15 cellular contexts compared by ENCODE assay signal in genomic region chr10:112793197-112793921, GRCh38.
DNase-seq lines count a peak whose midpoint lies in the region; TF ChIP-seq lines count a peak whose summit lies in the region.
"Had no signal": no experiment of that assay in that cellular context is flagged by ENCODE, and none has a peak within 500 bp of the region (broad histone marks: within the 10 kb centered on the region; RNA-seq: fewer than 3 reads in every experiment).

No MANE protein-coding gene starts in this region.

- no peak overlapping the region for H2BK12ac ChIP-seq in H9 (ENCODE audit: insufficient read length, low read depth, low read length)
- no peak overlapping the region for H2BK12ac ChIP-seq in mesenchymal stem cell (ENCODE audit: low read length in 2 of 2)

- H3K36me3 Mint-ChIP-seq in H9 (ENCODE audit: insufficient read depth in 1 of 3, low read depth in 3 of 3) (peaks cover 0 to 11% (median 2%) of the 10 kb centered on the region in 3 experiments; a peak in 4 of 7 replicates), chondrocyte (ENCODE audit: low read depth) (peaks cover 11% of the 10 kb centered on the region), Caco-2 (ENCODE audit: insufficient read depth, unreplicated experiment) (peaks cover under 1% of the 10 kb centered on the region)
- H3K36me3 Mint-ChIP-seq in activated naive CD8-positive, alpha-beta T cell treated with anti-CD3 and anti-CD28 coated beads for 36 hours, result peaks cover 14% of the 10 kb centered on the region

- no peak overlapping the region for H3T11ph ChIP-seq in H9 (ENCODE audit: low read length)

- no peaks in the 10 kb centered on the region for H3K79me2 ChIP-seq in H9 (ENCODE audit: insufficient read depth, low read length)

- H4K91ac ChIP-seq in H9 (ENCODE audit: insufficient read length, low read depth, low read length), result no peak overlapping the region
- no peak overlapping the region for H4K91ac ChIP-seq in mesenchymal stem cell (ENCODE audit: low read length)

- H3K4me2 ChIP-seq in H9 (ENCODE audit: insufficient read depth, insufficient read length, low read length) (no peak overlapping the region), mesenchymal stem cell (ENCODE audit: low read length, poor library complexity, severe bottlenecking) (no peak overlapping the region)

- H2AFZ ChIP-seq in H9 (ENCODE audit: low read length) (no peak overlapping the region), mesenchymal stem cell (ENCODE audit: low read depth, low read length) (no peak overlapping the region)

- H2AK5ac ChIP-seq in H9 (ENCODE audit: insufficient read length, low read length), result no peak overlapping the region
- H2AK5ac ChIP-seq in mesenchymal stem cell (ENCODE audit: low read length, severe bottlenecking), result no peak overlapping the region

- H3K23me2 ChIP-seq in H9 (ENCODE audit: insufficient read length, low read depth, low read length, poor library complexity, severe bottlenecking), result no peaks in the 10 kb centered on the region

- no CpG with 5 or more reads among the region's 8 CpGs for WGBS in H9 (ENCODE audit: extremely low coverage, insufficient read length, low lambda C conversion rate)
- WGBS in mesenchymal stem cell, result 43% methylated on average over 5 of the region's 8 CpGs

- no peak overlapping the region for H4K5ac ChIP-seq in H9 (ENCODE audit: insufficient read length, low read depth, low read length)

- no peak overlapping the region for H4K8ac ChIP-seq in H9 (replicated peaks; ENCODE audit: insufficient read length, low read depth, low read length)
- no peak overlapping the region for H4K8ac ChIP-seq in mesenchymal stem cell (ENCODE audit: low read length)

- no peak overlapping the region for H3K56ac ChIP-seq in H9 (ENCODE audit: insufficient read length, low read depth, low read length)

- POLR2A ChIA-PET in A673 (lab: Charles Lee; ENCODE audit: low non-redundant PET), result no interaction called here
- POLR2A ChIA-PET in Caco-2 (lab: Charles Lee), result interaction anchor here (0.5 kb wide), 1 partner anchor 316 kb away, joined by 3 read pairs; no protein-coding TSS in a partner anchor

- H2BK15ac ChIP-seq in H9 (ENCODE audit: low read depth, low read length), result no peak overlapping the region
- H2BK15ac ChIP-seq in mesenchymal stem cell (ENCODE audit: low read depth, poor library complexity, severe bottlenecking), result no peak overlapping the region

- H3K4me1 ChIP-seq in A673 (ENCODE audit: insufficient read depth, low read length, poor library complexity, severe bottlenecking) (peaks cover 16% of the 10 kb centered on the region), H9 (ENCODE audit: insufficient read depth, low read length) (peaks cover 3% of the 10 kb centered on the region; the same call in 1 of the 2 replicates), mesenchymal stem cell (ENCODE audit: control insufficient read depth, insufficient read depth, low read depth, low read length) (no peaks in the 10 kb centered on the region), Caco-2 (peaks cover 16% of the 10 kb centered on the region; the same call in 1 of the 2 replicates)

- no peak overlapping the region for H3K4me3 Mint-ChIP-seq in H9
- peak overlapping the region; percentile 17 for H3K4me3 Mint-ChIP-seq in chondrocyte (ENCODE audit: unreplicated experiment)
- H3K4me3 Mint-ChIP-seq in activated naive CD8-positive, alpha-beta T cell treated with anti-CD3 and anti-CD28 coated beads for 36 hours, result no peak overlapping the region
- no peak overlapping the region for H3K4me3 Mint-ChIP-seq in Caco-2 (ENCODE audit: unreplicated experiment)
- H3K4me3 Mint-ChIP-seq: CD4-positive, CD25-positive, alpha-beta regulatory T cell had no signal

- H3K4me3 ChIP-seq in A673 (ENCODE audit: low read depth, low read length, poor library complexity, severe bottlenecking) (peak overlapping the region; percentile 0), mesenchymal stem cell (ENCODE audit: insufficient read depth in 1 of 2, low read depth in 1 of 2, low read length in 2 of 2) (peak overlapping the region in 1 of 2 experiments; percentile 66), Caco-2 (ENCODE audit: low read depth, low read length) (no peak overlapping the region)
- H3K4me3 ChIP-seq: GM12878 had no signal

- H3K9me3 Mint-ChIP-seq in H9 (peaks cover 0 to 5% of the 10 kb centered on the region in 2 experiments; a peak in 1 of 5 replicates), chondrocyte (ENCODE audit: low read depth) (peaks cover 14% of the 10 kb centered on the region), Caco-2 (ENCODE audit: unreplicated experiment) (peaks cover 17% of the 10 kb centered on the region)
- peaks cover 11% of the 10 kb centered on the region for H3K9me3 Mint-ChIP-seq in activated naive CD8-positive, alpha-beta T cell treated with anti-CD3 and anti-CD28 coated beads for 36 hours

- no peak overlapping the region for H3K14ac ChIP-seq in H9 (ENCODE audit: insufficient read depth, low read length)
- no peak overlapping the region for H3K14ac ChIP-seq in mesenchymal stem cell (ENCODE audit: low read length in 2 of 2)

- H3K18ac ChIP-seq in H9 (ENCODE audit: insufficient read length, low read depth, low read length) (no peak overlapping the region), mesenchymal stem cell (ENCODE audit: low read depth in 1 of 2, low read length in 2 of 2) (no peak overlapping the region)

- BruUV-seq in A673 (replicated peaks; lab: Mats Ljungman, UMichigan) (no TSS peak), Caco-2 (replicated peaks; lab: Mats Ljungman, UMichigan) (no TSS peak)

- H3K27ac Mint-ChIP-seq in H9, result peak overlapping the region in 2 of 3 experiments; percentile 0 to 80; a peak in 3 of 7 replicates
- peak overlapping the region; percentile 73 for H3K27ac Mint-ChIP-seq in chondrocyte (ENCODE audit: unreplicated experiment)
- H3K27ac Mint-ChIP-seq in activated naive CD8-positive, alpha-beta T cell treated with anti-CD3 and anti-CD28 coated beads for 36 hours, result no peak overlapping the region
- no peak overlapping the region for H3K27ac Mint-ChIP-seq in Caco-2 (ENCODE audit: unreplicated experiment)
- H3K27ac Mint-ChIP-seq: CD4-positive, CD25-positive, alpha-beta regulatory T cell had no signal

- H3K9ac ChIP-seq in H9 (ENCODE audit: extremely low read depth, insufficient read length, low read length), result no peak overlapping the region
- peak overlapping the region; percentile 84 for H3K9ac ChIP-seq in mesenchymal stem cell (ENCODE audit: low read length)

- peaks cover 47 to 54% of the 10 kb centered on the region in 2 experiments for H3K4me1 Mint-ChIP-seq in H9
- peaks cover 16% of the 10 kb centered on the region for H3K4me1 Mint-ChIP-seq in chondrocyte (ENCODE audit: low read depth)
- no peaks in the 10 kb centered on the region for H3K4me1 Mint-ChIP-seq in activated naive CD8-positive, alpha-beta T cell treated with anti-CD3 and anti-CD28 coated beads for 36 hours
- H3K4me1 Mint-ChIP-seq in Caco-2 (ENCODE audit: low read depth, unreplicated experiment), result peaks cover 13% of the 10 kb centered on the region

- H2BK5ac ChIP-seq in H9 (ENCODE audit: insufficient read length, low read length), result no peak overlapping the region
- H2BK5ac ChIP-seq in mesenchymal stem cell (ENCODE audit: low read depth, low read length, poor library complexity, severe bottlenecking), result no peak overlapping the region

- H3K9me3 ChIP-seq in A673 (ENCODE audit: low read depth, low read length, poor library complexity, severe bottlenecking) (no peaks in the 10 kb centered on the region), H9 (ENCODE audit: control insufficient read depth, low read depth, low read length) (no peaks in the 10 kb centered on the region), mesenchymal stem cell (ENCODE audit: control insufficient read depth, low read length) (peaks cover 10% of the 10 kb centered on the region), Caco-2 (peaks cover 1% of the 10 kb centered on the region; the same call in 1 of the 2 replicates)

- DNase-seq in A673 (ENCODE audit: low spot score) (peak; percentile 12), H9 (no peak), chondrocyte (ENCODE audit: low spot score) (no peak), mesenchymal stem cell (peak; percentile 43), Caco-2 (no peak), AML-193 (lab: John Stamatoyannopoulos, UW) (no peak)
- DNase-seq in activated naive CD8-positive, alpha-beta T cell treated with anti-CD3 and anti-CD28 coated beads for 36 hours, result no peak
- DNase-seq in stimulated activated CD4-positive, alpha-beta T cell treated with anti-CD3 and anti-CD28 coated beads, Interleukin-1b, Interleukin-23, amount 100 ng/mL, for 48 hours, result no peak
- DNase-seq: activated CD8-positive, alpha-beta memory T cell treated with anti-CD3 and anti-CD28 coated beads, Interleukin-2, amount 50 U/mL, for 4 hours; brain microvascular endothelial cell; CD4-positive, CD25-positive, alpha-beta regulatory T cell; NCI-H526 treated with DMSO at 0.1 percent for 48 hours; stimulated activated CD4-positive, alpha-beta T cell treated with anti-CD3 and anti-CD28 coated beads, Interleukin-4, amount 100 ng/mL, for 1 hour had no signal

- H3K27me3 Mint-ChIP-seq in H9 (ENCODE audit: low read depth) (0 out of 2 replicates have a peak, but pooled peaks cover 2% of the 10 kb centered on the region), chondrocyte (ENCODE audit: low read depth) (no peaks in the 10 kb centered on the region), Caco-2 (ENCODE audit: insufficient read depth, unreplicated experiment) (no peaks in the 10 kb centered on the region)
- no peaks in the 10 kb centered on the region for H3K27me3 Mint-ChIP-seq in activated naive CD8-positive, alpha-beta T cell treated with anti-CD3 and anti-CD28 coated beads for 36 hours
- H3K27me3 Mint-ChIP-seq: CD4-positive, CD25-positive, alpha-beta regulatory T cell had no signal

- H2BK20ac ChIP-seq in H9 (ENCODE audit: low read depth, low read length, poor library complexity, severe bottlenecking), result no peak overlapping the region

- H3K27ac ChIP-seq in A673 (ENCODE audit: low read depth, low read length, poor library complexity, severe bottlenecking) (peak overlapping the region; percentile 47), H9 (ENCODE audit: insufficient read length, low read depth, low read length) (no peak overlapping the region), mesenchymal stem cell (ENCODE audit: low read length, poor library complexity, severe bottlenecking) (no peak overlapping the region)
- H3K27ac ChIP-seq: brain microvascular endothelial cell had no signal

- H3K36me3 ChIP-seq in A673 (ENCODE audit: insufficient read depth, low read length, poor library complexity, severe bottlenecking) (no peaks in the 10 kb centered on the region), mesenchymal stem cell (ENCODE audit: control insufficient read depth in 1 of 2, insufficient read depth in 2 of 2, low read depth in 1 of 2, low read length in 2 of 2) (no peaks in the 10 kb centered on the region), Caco-2 (ENCODE audit: control insufficient read depth, insufficient read depth, low read length) (no peaks in the 10 kb centered on the region)
- H3K36me3 ChIP-seq: brain microvascular endothelial cell, heart right ventricle had no signal

- H2BK120ac ChIP-seq in H9 (ENCODE audit: low read depth, low read length, poor library complexity, severe bottlenecking) (no peak overlapping the region), mesenchymal stem cell (ENCODE audit: low read depth, low read length) (no peak overlapping the region)

- H3K4ac ChIP-seq in H9 (ENCODE audit: low read depth, low read length), result no peak overlapping the region
- no peak overlapping the region for H3K4ac ChIP-seq in mesenchymal stem cell (ENCODE audit: low read depth in 1 of 2, low read length in 2 of 2)

- CTCF ChIA-PET in A673 (lab: Charles Lee) (no interaction called here), Caco-2 (lab: Charles Lee) (interaction anchor here (0.5 kb wide), 1 partner anchor 64 kb away, joined by 8 read pairs; no protein-coding TSS in a partner anchor)

- intact Hi-C loops in A673 (cut with micrococcal nuclease; ENCODE audit: unreplicated experiment) (no loop called here), Caco-2 (cut with micrococcal nuclease; ENCODE audit: unreplicated experiment) (no loop called here)

- TF ChIP-seq CTCF in A673 (conservative IDR thresholded peaks at IDR 0.05; ENCODE audit: low read depth, low read length) (no peak), H9 (conservative IDR thresholded peaks at IDR 0.05) (no peak), chondrocyte (IDR thresholded peaks at IDR 0.05) (no peak), Caco-2 (IDR thresholded peaks at IDR 0.05; ENCODE audit: insufficient read depth in 1 of 2, low read depth in 1 of 2, low read length in 1 of 2, severe bottlenecking in 1 of 2, unreplicated experiment in 1 of 2) (no peak)

- no peaks in the 10 kb centered on the region for H4K20me1 ChIP-seq in H9 (ENCODE audit: control insufficient read depth, insufficient read depth, insufficient read length)

- H3K79me1 ChIP-seq in H9 (ENCODE audit: insufficient read depth, low read depth, low read length, poor library complexity, severe bottlenecking) (no peaks in the 10 kb centered on the region), mesenchymal stem cell (replicated peaks; ENCODE audit: low read length, poor library complexity, severe bottlenecking) (no peaks in the 10 kb centered on the region)

- H3K23ac ChIP-seq in H9 (ENCODE audit: insufficient read length, low read depth, low read length), result no peak overlapping the region
- no peak overlapping the region for H3K23ac ChIP-seq in mesenchymal stem cell (ENCODE audit: low read length in 2 of 2)

- H3K27me3 ChIP-seq in A673 (replicated peaks; ENCODE audit: insufficient read depth, low read depth, low read length, poor library complexity) (no peaks in the 10 kb centered on the region), H9 (ENCODE audit: insufficient read depth, low read length) (no peaks in the 10 kb centered on the region), mesenchymal stem cell (ENCODE audit: control insufficient read depth in 1 of 2, insufficient read depth in 1 of 2, low read length in 2 of 2) (no peaks in the 10 kb centered on the region), Caco-2 (replicated peaks; ENCODE audit: control insufficient read depth, insufficient read depth, low read length) (no peaks in the 10 kb centered on the region)
- H3K27me3 ChIP-seq: brain microvascular endothelial cell, heart right ventricle had no signal

Comparison
In these comparisons a context has a peak if more than half of its experiments do, and no peak if none do; other contexts are left out.
1. DNase-seq: peak in A673 (single experiment) and mesenchymal stem cell (single experiment); none in H9 (single experiment), chondrocyte (single experiment), activated naive CD8-positive, alpha-beta T cell treated with anti-CD3 and anti-CD28 coated beads for 36 hours (single experiment), Caco-2 (0 of 2), AML-193 (0 of 2) and stimulated activated CD4-positive, alpha-beta T cell treated with anti-CD3 and anti-CD28 coated beads, Interleukin-1b, Interleukin-23, amount 100 ng/mL, for 48 hours (single experiment).
2. H3K27ac Mint-ChIP-seq: peak in H9 (2 of 3) and chondrocyte (single experiment); none in activated naive CD8-positive, alpha-beta T cell treated with anti-CD3 and anti-CD28 coated beads for 36 hours (single experiment) and Caco-2 (single experiment).